Comparison of ENCODE assay signal across 9 cellular contexts in the genomic region with DNA sequence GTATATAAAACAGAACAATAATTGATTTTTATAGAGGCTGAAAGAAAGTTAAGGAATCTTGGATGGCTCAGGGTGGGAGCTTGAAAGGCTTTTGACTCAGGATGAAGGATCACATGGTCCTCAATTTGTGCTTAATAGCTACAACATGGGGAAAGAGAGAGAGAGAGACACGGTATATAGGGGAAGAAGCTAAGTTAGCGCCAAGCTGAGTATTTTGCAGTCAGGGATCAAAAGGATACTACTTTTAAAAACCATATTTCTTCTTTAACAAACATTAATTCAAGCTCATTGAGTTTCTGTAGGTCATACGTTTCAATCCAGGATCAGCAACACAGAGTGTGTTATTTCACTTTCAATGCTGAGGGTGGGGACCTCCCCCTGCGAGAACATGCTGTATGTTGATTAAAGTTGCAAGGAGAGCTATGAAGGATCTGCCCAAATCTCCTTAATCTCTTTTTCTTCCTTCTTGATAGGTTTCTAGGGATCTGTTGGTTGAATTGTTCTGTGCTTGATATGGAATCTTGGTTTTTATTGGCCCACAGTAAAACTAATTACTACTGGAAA.
DNase-seq lines count a peak whose midpoint lies in the region; TF ChIP-seq lines count a peak whose summit lies in the region.
"Had no signal": no experiment of that assay in that cellular context is flagged by ENCODE, and none has a peak within 500 bp of the region (broad histone marks: within the 10 kb centered on the region; RNA-seq: fewer than 3 reads in every experiment).

No MANE protein-coding gene starts in this region.

- no peaks in the 10 kb centered on the region for H3K36me3 Mint-ChIP-seq in activated CD4-positive, alpha-beta memory T cell treated with anti-CD3 and anti-CD28 coated beads for 36 hours
- no peaks in the 10 kb centered on the region for H3K36me3 Mint-ChIP-seq in activated CD4-positive, alpha-beta memory T cell treated with anti-CD3 and anti-CD28 coated beads, Interleukin-2, amount 10 ng/mL, durations not matched to agents 7 days and 5 days (ENCODE audit: low read depth)
- no peaks in the 10 kb centered on the region for H3K36me3 Mint-ChIP-seq in IgD-negative memory B cell

- WGBS in stomach, 5 donors, result 76 to 95% (median 86%) methylated on average over 4 of the region's 4 CpGs

- peaks cover 0 to 27% (median 7%) of the 10 kb centered on the region in 4 donors for H3K4me1 ChIP-seq in stomach

- H3K9me3 Mint-ChIP-seq in activated CD4-positive, alpha-beta memory T cell treated with anti-CD3 and anti-CD28 coated beads for 36 hours, result peaks cover 7% of the 10 kb centered on the region
- H3K9me3 Mint-ChIP-seq in activated CD4-positive, alpha-beta memory T cell treated with anti-CD3 and anti-CD28 coated beads, Interleukin-2, amount 10 ng/mL, durations not matched to agents 7 days and 5 days, result no peaks in the 10 kb centered on the region
- peaks cover 3 to 5% (median 3%) of the 10 kb centered on the region in 3 donors for H3K9me3 Mint-ChIP-seq in IgD-negative memory B cell

- H3K4me3 ChIP-seq in stomach, result no peak overlapping the region
- H3K4me3 ChIP-seq: dorsolateral prefrontal cortex had no signal

- POLR2A ChIA-PET in activated CD4-positive, alpha-beta memory T cell treated with anti-CD3 and anti-CD28 coated beads for 36 hours (lab: Charles Lee), result no interaction called here
- POLR2A ChIA-PET in activated CD4-positive, alpha-beta memory T cell treated with anti-CD3 and anti-CD28 coated beads, Interleukin-2, amount 10 ng/mL, durations not matched to agents 7 days and 5 days (lab: Charles Lee), result interaction anchor here (1.3 kb wide), 1 partner anchor 316 kb away, joined by 3 read pairs; a partner anchor contains a TSS

- CTCF ChIA-PET in activated CD4-positive, alpha-beta memory T cell treated with anti-CD3 and anti-CD28 coated beads for 36 hours (lab: Charles Lee), result interaction anchor here (0.8 to 1.4 kb wide), 3 partner anchors 19 to 194 kb away, joined by 3 to 4 read pairs (median 3); no protein-coding TSS in a partner anchor
- CTCF ChIA-PET in activated CD4-positive, alpha-beta memory T cell treated with anti-CD3 and anti-CD28 coated beads, Interleukin-2, amount 10 ng/mL, durations not matched to agents 7 days and 5 days (lab: Charles Lee), result interaction anchor here (0.7 to 1.4 kb wide), 2 partner anchors 175 to 257 kb away, joined by 5 to 8 read pairs; no protein-coding TSS in a partner anchor

- H3K27me3 ChIP-seq in stomach, result no peaks in the 10 kb centered on the region
- H3K27me3 ChIP-seq: dorsolateral prefrontal cortex had no signal

- peak overlapping the region in 3 of 5 donors; percentile 55 to 73 (median 71) for H3K27ac ChIP-seq in stomach

- no peak overlapping the region for H3K27ac Mint-ChIP-seq in activated CD4-positive, alpha-beta memory T cell treated with anti-CD3 and anti-CD28 coated beads for 36 hours
- H3K27ac Mint-ChIP-seq in activated CD4-positive, alpha-beta memory T cell treated with anti-CD3 and anti-CD28 coated beads, Interleukin-2, amount 10 ng/mL, durations not matched to agents 7 days and 5 days, result no peak overlapping the region
- peak overlapping the region in 2 of 3 donors; percentile 18 to 80 for H3K27ac Mint-ChIP-seq in IgD-negative memory B cell

- peak overlapping the region; percentile 15 for H3K4me3 Mint-ChIP-seq in activated CD4-positive, alpha-beta memory T cell treated with anti-CD3 and anti-CD28 coated beads for 36 hours
- H3K4me3 Mint-ChIP-seq in activated CD4-positive, alpha-beta memory T cell treated with anti-CD3 and anti-CD28 coated beads, Interleukin-2, amount 10 ng/mL, durations not matched to agents 7 days and 5 days, result no peak overlapping the region
- H3K4me3 Mint-ChIP-seq in IgD-negative memory B cell, result peak overlapping the region in 3 of 4 donors; percentile 51 to 77 (median 76)

- peaks cover 0 to 6% (median 3%) of the 10 kb centered on the region in 4 donors for H3K9me3 ChIP-seq in stomach

- TF ChIP-seq CTCF in stomach (IDR thresholded peaks at IDR 0.05), result no peak

- intact Hi-C loops in activated CD4-positive, alpha-beta memory T cell treated with anti-CD3 and anti-CD28 coated beads for 36 hours (cut with micrococcal nuclease), result loop anchor here (2.0 to 5.0 kb wide), 3 partner anchors 77 to 147 kb away; no protein-coding TSS in a partner anchor
- intact Hi-C loops in stomach (cut with DNase I; ENCODE audit: low total_unique reads), result no loop called here

- H3K36me3 ChIP-seq in stomach, result no peaks in the 10 kb centered on the region

- H3K4me1 Mint-ChIP-seq in activated CD4-positive, alpha-beta memory T cell treated with anti-CD3 and anti-CD28 coated beads for 36 hours (ENCODE audit: low read depth), result peaks cover 28% of the 10 kb centered on the region
- H3K4me1 Mint-ChIP-seq in activated CD4-positive, alpha-beta memory T cell treated with anti-CD3 and anti-CD28 coated beads, Interleukin-2, amount 10 ng/mL, durations not matched to agents 7 days and 5 days, result peaks cover 27% of the 10 kb centered on the region
- peaks cover 30 to 46% (median 32%) of the 10 kb centered on the region in 3 donors for H3K4me1 Mint-ChIP-seq in IgD-negative memory B cell

- TF ChIP-seq POLR2A in stomach (IDR thresholded peaks at IDR 0.05), result no peak

- TF ChIP-seq EP300 in stomach (IDR thresholded peaks at IDR 0.05), result no peak

- no peaks in the 10 kb centered on the region for H3K27me3 Mint-ChIP-seq in activated CD4-positive, alpha-beta memory T cell treated with anti-CD3 and anti-CD28 coated beads for 36 hours
- no peaks in the 10 kb centered on the region for H3K27me3 Mint-ChIP-seq in activated CD4-positive, alpha-beta memory T cell treated with anti-CD3 and anti-CD28 coated beads, Interleukin-2, amount 10 ng/mL, durations not matched to agents 7 days and 5 days
- no peaks in the 10 kb centered on the region for H3K27me3 Mint-ChIP-seq in IgD-negative memory B cell

- DNase-seq in activated CD4-positive, alpha-beta memory T cell treated with anti-CD3 and anti-CD28 coated beads for 36 hours, result peak; percentile 41
- no peak for DNase-seq in activated CD4-positive, alpha-beta memory T cell treated with anti-CD3 and anti-CD28 coated beads, Interleukin-2, amount 10 ng/mL, durations not matched to agents 7 days and 5 days
- DNase-seq in islet precursor cell (peak; percentile 4), stomach (no peak), HUDEP-2 (lab: John Stamatoyannopoulos, UW; ENCODE audit: unreplicated experiment in 76 of 76) (no peak), NCI-H2107 (lab: John Stamatoyannopoulos, UW) (no peak)
- no peak for DNase-seq in stimulated activated CD8-positive, alpha-beta memory T cell treated with anti-CD3 and anti-CD28 coated beads, Interleukin-4, amount 100 ng/mL, for 48 hours
- DNase-seq: dorsolateral prefrontal cortex had no signal

Comparison
In these comparisons a context has a peak if more than half of its experiments do, and no peak if none do; other contexts are left out.
1. DNase-seq: peak in activated CD4-positive, alpha-beta memory T cell treated with anti-CD3 and anti-CD28 coated beads for 36 hours (single experiment) and islet precursor cell (single experiment); none in activated CD4-positive, alpha-beta memory T cell treated with anti-CD3 and anti-CD28 coated beads, Interleukin-2, amount 10 ng/mL, durations not matched to agents 7 days and 5 days (single experiment), stomach (single experiment), HUDEP-2 (0 of 76), NCI-H2107 (single experiment) and stimulated activated CD8-positive, alpha-beta memory T cell treated with anti-CD3 and anti-CD28 coated beads, Interleukin-4, amount 100 ng/mL, for 48 hours (single experiment).
2. H3K27ac Mint-ChIP-seq: peak in IgD-negative memory B cell (2 of 3); none in activated CD4-positive, alpha-beta memory T cell treated with anti-CD3 and anti-CD28 coated beads for 36 hours (single experiment) and activated CD4-positive, alpha-beta memory T cell treated with anti-CD3 and anti-CD28 coated beads, Interleukin-2, amount 10 ng/mL, durations not matched to agents 7 days and 5 days (single experiment).